Comparison of ENCODE assay signal across 8 cellular contexts in genomic region chrX:150547511-150548115, GRCh38. TPM values are rescaled to one million over a fixed set of nuclear protein-coding genes. Genes with fewer than 3 reads are reported as not detected.
A peak's percentile ranks its signal among the peaks of the same experiment; 100 is the strongest.
DNase-seq lines count a peak whose midpoint lies in the region; ATAC-seq and TF ChIP-seq lines count a peak whose summit lies in the region.

No MANE protein-coding gene starts in this region.

- TF ChIP-seq POLR2A in prostate gland (IDR thresholded peaks at IDR 0.05) = no peak

- DNase-seq in G401 (ENCODE audit: low spot score) = peak; percentile 62
- DNase-seq in NCI-H1092 treated with DMSO at 0.1 percent for 48 hours (lab: John Stamatoyannopoulos, UW) = peak; percentile 40
- DNase-seq in astrocyte of the cerebellum (ENCODE audit: low read depth) = no peak
- DNase-seq in hepatic stellate cell (ENCODE audit: low spot score) = peak; percentile 55
- peak; percentile 34 for DNase-seq in prostate gland (ENCODE audit: low spot score)
- DNase-seq in NCI-H2081 treated with DMSO at 0.1 percent for 48 hours (lab: John Stamatoyannopoulos, UW) = no peak
- no peak for DNase-seq in NCI-H2196 treated with DMSO at 0.1 percent for 48 hours (lab: John Stamatoyannopoulos, UW; ENCODE audit: unreplicated experiment)

- H3K27me3 ChIP-seq in prostate gland (replicated peaks; ENCODE audit: insufficient read depth) = no peaks in the 10 kb centered on the region

- peak overlapping the region; percentile 18 for H3K4me3 ChIP-seq in astrocyte of the cerebellum (ENCODE audit: low read depth, low read length)
- peak overlapping the region; percentile 21 to 23 for H3K4me3 ChIP-seq in prostate gland

- WGBS in prostate gland = 17% methylated on average over 2 of the region's 47 CpGs

- peak; percentile 51 for ATAC-seq in GM21619 (IDR thresholded peaks at IDR 0.05; ENCODE audit: unreplicated experiment)

- H3K9me3 ChIP-seq in prostate gland = no peaks in the 10 kb centered on the region

- intact Hi-C loops in prostate gland (cut with DNase I) = no loop called here

- H3K4me1 ChIP-seq in prostate gland (replicated peaks) = no peaks in the 10 kb centered on the region

- no peaks in the 10 kb centered on the region for H3K36me3 ChIP-seq in prostate gland

- TF ChIP-seq CTCF in astrocyte of the cerebellum (IDR thresholded peaks at IDR 0.05; ENCODE audit: low read depth, low read length, missing control alignments) (no peak), prostate gland (IDR thresholded peaks at IDR 0.05) (no peak)

- peak overlapping the region; percentile 64 to 68 for H3K27ac ChIP-seq in prostate gland

- in situ Hi-C loops in G401 (cut with HindIII; ENCODE audit: low sequenced_read_pairs) = no loop called here
- in situ Hi-C loops in astrocyte of the cerebellum (cut with HindIII; ENCODE audit: low sequenced_read_pairs) = no loop called here

RNA-seq across cellular contexts. Expression of gene MTM1, which starts 20.8 kb away (rescaled TPM):
- 4.1 and 9.4 TPM in 2 replicates for total RNA-seq in G401 (2014; rRNA removed; shearing (Covaris generic))
- 10 to 100 TPM; 10.3 to 30.2 TPM for total RNA-seq in prostate gland

Comparison
In these comparisons a context has a peak if more than half of its experiments do, and no peak if none do; other contexts are left out.
1. DNase-seq: peak in G401 (single experiment), NCI-H1092 treated with DMSO at 0.1 percent for 48 hours (single experiment), hepatic stellate cell (single experiment) and prostate gland (single experiment); none in astrocyte of the cerebellum (single experiment), NCI-H2081 treated with DMSO at 0.1 percent for 48 hours (single experiment) and NCI-H2196 treated with DMSO at 0.1 percent for 48 hours (single experiment).